Comparison of ENCODE assay signal across 13 cellular contexts in the genomic region with DNA sequence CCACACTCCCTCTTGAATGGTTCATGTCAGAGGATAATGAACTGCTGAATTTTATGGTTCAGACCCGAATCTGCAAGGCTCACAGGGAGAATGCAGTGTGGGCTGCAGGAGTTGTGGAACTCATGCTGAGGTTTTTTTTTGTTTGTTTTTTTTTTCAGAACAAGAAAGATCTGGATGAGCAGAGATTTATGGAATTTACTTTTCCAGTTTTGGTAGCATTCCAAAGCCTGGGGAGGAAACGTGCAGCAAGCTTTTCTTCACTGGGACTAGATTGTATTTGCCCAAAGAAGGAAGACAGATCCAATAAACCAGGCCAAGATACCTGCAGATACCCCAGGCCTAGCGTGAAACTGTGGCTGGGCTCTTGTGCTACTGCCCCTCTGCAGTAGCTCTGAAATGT.
DNase-seq lines count a peak whose midpoint lies in the region; ATAC-seq and TF ChIP-seq lines count a peak whose summit lies in the region.
"Had no signal": no experiment of that assay in that cellular context is flagged by ENCODE, and none has a peak within 500 bp of the region (broad histone marks: within the 10 kb centered on the region; RNA-seq: fewer than 3 reads in every experiment).

No MANE protein-coding gene starts in this region.

- peak overlapping the region; percentile 80 for H3K27ac Mint-ChIP-seq in activated naive CD4-positive, alpha-beta T cell treated with anti-CD3 and anti-CD28 coated beads for 36 hours
- peak overlapping the region; percentile 19 to 77 for H3K27ac Mint-ChIP-seq in stimulated activated naive CD8-positive, alpha-beta T cell treated with anti-CD3 and anti-CD28 coated beads, Interleukin-15, amount 100 ng/mL, for 72 hours

- peak; percentile 61 for ATAC-seq in SK-N-SH treated with all-trans-retinoic acid at 6 μM for 48 hours
- ATAC-seq in stimulated activated naive CD8-positive, alpha-beta T cell treated with anti-CD3 and anti-CD28 coated beads, Interleukin-15, amount 100 ng/mL, for 72 hours, result no peak
- ATAC-seq: HCT116, K562 had no signal

- no peak overlapping the region for H3K4me3 Mint-ChIP-seq in activated naive CD4-positive, alpha-beta T cell treated with anti-CD3 and anti-CD28 coated beads for 36 hours
- H3K4me3 Mint-ChIP-seq in stimulated activated naive CD8-positive, alpha-beta T cell treated with anti-CD3 and anti-CD28 coated beads, Interleukin-15, amount 100 ng/mL, for 72 hours, result peak overlapping the region in 1 of 2 donors; percentile 45

- H3K27me3 Mint-ChIP-seq in activated naive CD4-positive, alpha-beta T cell treated with anti-CD3 and anti-CD28 coated beads for 36 hours (ENCODE audit: low read depth), result no peaks in the 10 kb centered on the region
- no peaks in the 10 kb centered on the region for H3K27me3 Mint-ChIP-seq in stimulated activated naive CD8-positive, alpha-beta T cell treated with anti-CD3 and anti-CD28 coated beads, Interleukin-15, amount 100 ng/mL, for 72 hours

- H3K4me1 Mint-ChIP-seq in activated naive CD4-positive, alpha-beta T cell treated with anti-CD3 and anti-CD28 coated beads for 36 hours (ENCODE audit: low read depth), result peaks cover 40% of the 10 kb centered on the region
- H3K4me1 Mint-ChIP-seq in stimulated activated naive CD8-positive, alpha-beta T cell treated with anti-CD3 and anti-CD28 coated beads, Interleukin-15, amount 100 ng/mL, for 72 hours, result peaks cover 71% of the 10 kb centered on the region

- no peak for DNase-seq in activated naive CD4-positive, alpha-beta T cell treated with anti-CD3 and anti-CD28 coated beads for 36 hours
- DNase-seq in activated naive CD4-positive, alpha-beta T cell treated with anti-CD3 and anti-CD28 coated beads, Interleukin-2, amount 50 U/mL, for 16 hours, result no peak
- DNase-seq in fibroblast of gingiva (ENCODE audit: low read depth) (peak; percentile 66), NCI-H1436 treated with DMSO at 0.1 percent for 48 hours (lab: John Stamatoyannopoulos, UW) (no peak), KG1 (lab: John Stamatoyannopoulos, UW) (no peak), NCI-H2107 treated with DMSO at 0.1 percent for 48 hours (lab: John Stamatoyannopoulos, UW; ENCODE audit: unreplicated experiment) (no peak)
- DNase-seq in stimulated activated naive CD8-positive, alpha-beta T cell treated with anti-CD3 and anti-CD28 coated beads, Interleukin-15, amount 100 ng/mL, for 72 hours, result no peak
- DNase-seq: activated gamma-delta T cell treated with Interleukin-2 at 50 U/mL for 16 hours, NCI-H2171 treated with DMSO at 0.1 percent for 48 hours, WERI-Rb-1 had no signal

- intact Hi-C loops in activated naive CD4-positive, alpha-beta T cell treated with anti-CD3 and anti-CD28 coated beads for 36 hours (cut with micrococcal nuclease), result loop anchor here (1.0 to 2.0 kb wide), 4 partner anchors 8 to 141 kb away; no protein-coding TSS in a partner anchor

- peaks cover 14% of the 10 kb centered on the region for H3K36me3 Mint-ChIP-seq in activated naive CD4-positive, alpha-beta T cell treated with anti-CD3 and anti-CD28 coated beads for 36 hours (ENCODE audit: low read depth)

- peaks cover 13% of the 10 kb centered on the region for H3K9me3 Mint-ChIP-seq in activated naive CD4-positive, alpha-beta T cell treated with anti-CD3 and anti-CD28 coated beads for 36 hours
- H3K9me3 Mint-ChIP-seq in stimulated activated naive CD8-positive, alpha-beta T cell treated with anti-CD3 and anti-CD28 coated beads, Interleukin-15, amount 100 ng/mL, for 72 hours, result peaks cover 8 to 14% of the 10 kb centered on the region in 2 donors

- CTCF ChIA-PET in activated naive CD4-positive, alpha-beta T cell treated with anti-CD3 and anti-CD28 coated beads for 36 hours (lab: Charles Lee), result interaction anchor here (1.1 to 3.3 kb wide), 5 partner anchors 9 to 338 kb away, joined by 3 to 15 read pairs (median 5); no protein-coding TSS in a partner anchor

TF ChIP-seq in SK-N-SH treated with all-trans-retinoic acid at 6 μM for 48 hours, 23 proteins besides CTCF, POLR2A, EP300 and RAD21:
- TF ChIP-seq ZNF8 (CRISPR knock-in tag; IDR thresholded peaks at IDR 0.05) (no peak), OSR1 (CRISPR knock-in tag; IDR thresholded peaks at IDR 0.05) (no peak), BACH2 (CRISPR knock-in tag; IDR thresholded peaks at IDR 0.05; ENCODE audit: borderline replicate concordance) (no peak), TCF4 (CRISPR knock-in tag; IDR thresholded peaks at IDR 0.05; ENCODE audit: borderline replicate concordance) (no peak), ZFP3 (CRISPR knock-in tag; IDR thresholded peaks at IDR 0.05) (no peak)
